ENCODE assay signal across 9 cellular contexts in genomic region chr6:166456360-166457156, GRCh38.
A peak's percentile ranks its signal among the peaks of the same experiment; 100 is the strongest.
DNase-seq lines count a peak whose midpoint lies in the region; ATAC-seq and TF ChIP-seq lines count a peak whose summit lies in the region.
"Had no signal": no experiment of that assay in that cellular context is flagged by ENCODE, and none has a peak within 500 bp of the region (broad histone marks: within the 10 kb centered on the region; RNA-seq: fewer than 3 reads in every experiment).

No MANE protein-coding gene starts in this region.

- peak overlapping the region; percentile 45 for H3K27ac Mint-ChIP-seq in memory B cell

- no peaks in the 10 kb centered on the region for H3K27me3 ChIP-seq in DOHH2 (ENCODE audit: control insufficient read depth, low read length)

- H3K27ac ChIP-seq in DOHH2 (ENCODE audit: low read depth, low read length), result no peak overlapping the region

- H3K9me2 ChIP-seq in DOHH2 (replicated peaks; ENCODE audit: control insufficient read depth, low read length), result no peaks in the 10 kb centered on the region

- no peaks in the 10 kb centered on the region for H4K20me1 ChIP-seq in DOHH2 (ENCODE audit: control insufficient read depth, insufficient read depth, low read depth, low read length)

- peaks cover 21% of the 10 kb centered on the region for H3K36me3 ChIP-seq in DOHH2 (ENCODE audit: control insufficient read depth, low read length)

- peaks cover 2% of the 10 kb centered on the region for H3K9me3 Mint-ChIP-seq in memory B cell

- peaks cover 9% of the 10 kb centered on the region for H3K36me3 Mint-ChIP-seq in memory B cell

- peak; percentile 72 for TF ChIP-seq CTCF in DOHH2 (IDR thresholded peaks at IDR 0.05; ENCODE audit: low read depth, low read length, poor library complexity, severe bottlenecking)

- H3K79me2 ChIP-seq in DOHH2 (ENCODE audit: control insufficient read depth, low read length), result no peaks in the 10 kb centered on the region

- H3K4me1 ChIP-seq in DOHH2 (ENCODE audit: control insufficient read depth, low read length), result peaks cover 43% of the 10 kb centered on the region

- 0 out of 2 replicates have a peak overlapping the region, but pooled peaks have one; percentile 6 for H3K4me2 ChIP-seq in DOHH2 (ENCODE audit: low read length)

- H3K4me3 ChIP-seq in DOHH2 (ENCODE audit: low read length), result no peak overlapping the region

- peaks cover 9% of the 10 kb centered on the region; the same call in 1 of the 2 replicates for H3K9me3 ChIP-seq in DOHH2 (ENCODE audit: control insufficient read depth, insufficient read depth, low read length)

- peaks cover 16% of the 10 kb centered on the region for H3F3A ChIP-seq in DOHH2 (ENCODE audit: control insufficient read depth, insufficient read depth)

- no peaks in the 10 kb centered on the region for H3K27me3 Mint-ChIP-seq in memory B cell

- no peak overlapping the region for H3K4me3 Mint-ChIP-seq in memory B cell

- DNase-seq in SW480 (ENCODE audit: low spot score), result peak; percentile 11
- no peak for DNase-seq in memory B cell (ENCODE audit: low spot score in 2 of 2)
- DNase-seq in NCI-H510A (lab: John Stamatoyannopoulos, UW), result no peak
- DNase-seq in mesenteric fat pad (ENCODE audit: low spot score), result no peak
- no peak for DNase-seq in hepatic stellate cell (ENCODE audit: low spot score)
- DNase-seq in NCI-H510A treated with DMSO at 0.1 percent for 48 hours (lab: John Stamatoyannopoulos, UW), result no peak
- DNase-seq: T-helper 1 cell had no signal

- ATAC-seq in HG02759 (IDR thresholded peaks at IDR 0.05; ENCODE audit: unreplicated experiment) (peak; percentile 62), memory B cell (ENCODE audit: low read depth) (peak; percentile 77)

- peaks cover 12% of the 10 kb centered on the region for H3K4me1 Mint-ChIP-seq in memory B cell
